In genomic region chr10:77104459-77104980, GRCh38 we compare ENCODE assay signal across 14 cellular contexts.
A peak's percentile ranks its signal among the peaks of the same experiment; 100 is the strongest.
DNase-seq lines count a peak whose midpoint lies in the region; ATAC-seq and TF ChIP-seq lines count a peak whose summit lies in the region.
"Had no signal": no experiment of that assay in that cellular context is flagged by ENCODE, and none has a peak within 500 bp of the region (broad histone marks: within the 10 kb centered on the region; RNA-seq: fewer than 3 reads in every experiment).

No MANE protein-coding gene starts in this region.

- H3K4me1 ChIP-seq in esophagus (ENCODE audit: control insufficient read depth in 2 of 2, insufficient read depth in 2 of 2, low read length in 1 of 2), result peaks cover 0 to 2% of the 10 kb centered on the region in 2 donors
- no peaks in the 10 kb centered on the region for H3K4me1 ChIP-seq in mucosa of descending colon (ENCODE audit: low read depth)
- H3K4me1 ChIP-seq: SJSA1 had no signal

- H3K27me3 ChIP-seq in esophagus (ENCODE audit: control insufficient read depth in 1 of 2, insufficient read depth in 2 of 2, low read length in 2 of 2), result no peaks in the 10 kb centered on the region
- H3K27me3 ChIP-seq: BLaER1 had no signal

- in situ Hi-C loops in GM13976 (cut with MboI; ENCODE audit: low sequenced_read_pairs, unreplicated experiment), result loop anchor here (25.0 kb wide), 1 partner anchor 542 kb away; no protein-coding TSS in a partner anchor

- H3K9me3 ChIP-seq in esophagus (ENCODE audit: control insufficient read depth in 2 of 2, insufficient read depth in 1 of 2, low read depth in 1 of 2, low read length in 1 of 2) (peaks cover 0 to 2% of the 10 kb centered on the region in 2 donors), mucosa of descending colon (no peaks in the 10 kb centered on the region)
- H3K9me3 ChIP-seq: BLaER1, SJSA1 had no signal

- H3K4me3 ChIP-seq in esophagus (ENCODE audit: low read depth in 1 of 2, low read length in 2 of 2) (no peak overlapping the region), mucosa of descending colon (no peak overlapping the region)
- H3K4me3 ChIP-seq: BLaER1, GM12878, SJSA1 had no signal

- intact Hi-C loops in mucosa of descending colon (cut with DNase I, micrococcal nuclease), result no loop called here

- no peaks in the 10 kb centered on the region for H3K4me1 Mint-ChIP-seq in stimulated activated naive CD8-positive, alpha-beta T cell treated with anti-CD3 and anti-CD28 coated beads, Interleukin-15, amount 100 ng/mL, for 72 hours

- WGBS in esophagus, 2 donors, result 45% methylated on average over 4 of the region's 4 CpGs

- no peaks in the 10 kb centered on the region for H3K36me3 ChIP-seq in esophagus (ENCODE audit: control insufficient read depth in 2 of 2, insufficient read depth in 2 of 2, low read length in 1 of 2)
- H3K36me3 ChIP-seq in mucosa of descending colon (ENCODE audit: low read depth), result no peaks in the 10 kb centered on the region
- H3K36me3 ChIP-seq: BLaER1, SJSA1 had no signal

- H3K4me3 Mint-ChIP-seq in stimulated activated naive CD8-positive, alpha-beta T cell treated with anti-CD3 and anti-CD28 coated beads, Interleukin-15, amount 100 ng/mL, for 72 hours, result no peak overlapping the region
- H3K4me3 Mint-ChIP-seq: dendritic cell treated with granulocyte-macrophage colony-stimulating factor and Interleukin-4, amounts not matched to agents 40 ng/mL and 50 ng/mL, for 4 days had no signal

- H3K27ac Mint-ChIP-seq in stimulated activated naive CD8-positive, alpha-beta T cell treated with anti-CD3 and anti-CD28 coated beads, Interleukin-15, amount 100 ng/mL, for 72 hours, result no peak overlapping the region
- H3K27ac Mint-ChIP-seq: dendritic cell treated with granulocyte-macrophage colony-stimulating factor and Interleukin-4, amounts not matched to agents 40 ng/mL and 50 ng/mL, for 4 days had no signal

- peaks cover 10% of the 10 kb centered on the region for H3K27me3 Mint-ChIP-seq in stimulated activated naive CD8-positive, alpha-beta T cell treated with anti-CD3 and anti-CD28 coated beads, Interleukin-15, amount 100 ng/mL, for 72 hours

- no peaks in the 10 kb centered on the region for H3K9me3 Mint-ChIP-seq in stimulated activated naive CD8-positive, alpha-beta T cell treated with anti-CD3 and anti-CD28 coated beads, Interleukin-15, amount 100 ng/mL, for 72 hours
- H3K9me3 Mint-ChIP-seq: dendritic cell treated with granulocyte-macrophage colony-stimulating factor and Interleukin-4, amounts not matched to agents 40 ng/mL and 50 ng/mL, for 4 days had no signal

- DNase-seq in stimulated activated naive CD8-positive, alpha-beta T cell treated with anti-CD3 and anti-CD28 coated beads, Interleukin-15, Interleukin-2, amounts not matched to agents 100 U/mL and 50 U/mL, for 24 hours, result no peak
- DNase-seq in stimulated activated naive CD8-positive, alpha-beta T cell treated with anti-CD3 and anti-CD28 coated beads, Interleukin-15, amount 100 ng/mL, for 72 hours, result no peak
- peak in 1 of 3 donors; percentile 18 for DNase-seq in mucosa of descending colon
- DNase-seq in epidermal melanocyte (ENCODE audit: insufficient read length, low spot score), result no peak
- no peak for DNase-seq in KG1 (lab: John Stamatoyannopoulos, UW)
- no peak for DNase-seq in GM13976 (ENCODE audit: low spot score)
- DNase-seq: activated CD8-positive, alpha-beta memory T cell treated with anti-CD3 and anti-CD28 coated beads for 24 hours; NCI-H2081 treated with DMSO at 0.1 percent for 48 hours had no signal

- peak overlapping the region; percentile 26 to 35 for H3K27ac ChIP-seq in esophagus (ENCODE audit: low read depth in 2 of 2, low read length in 1 of 2)
- H3K27ac ChIP-seq: BLaER1, SJSA1 had no signal

- peak; percentile 49 for ATAC-seq in stimulated activated naive CD8-positive, alpha-beta T cell treated with anti-CD3 and anti-CD28 coated beads, Interleukin-15, Interleukin-2, amounts not matched to agents 100 U/mL and 50 U/mL, for 24 hours
- ATAC-seq in stimulated activated naive CD8-positive, alpha-beta T cell treated with anti-CD3 and anti-CD28 coated beads, Interleukin-15, amount 100 ng/mL, for 72 hours, result no peak
- ATAC-seq in mucosa of descending colon (peak; percentile 27), GM21423 (IDR thresholded peaks at IDR 0.05; ENCODE audit: unreplicated experiment) (no peak)
- ATAC-seq: GM12878 had no signal

- TF ChIP-seq CTCF in mucosa of descending colon (IDR thresholded peaks at IDR 0.05) (no peak), GM13976 (IDR thresholded peaks at IDR 0.05; ENCODE audit: borderline replicate concordance, control extremely low read depth, extremely low read depth, insufficient read depth, missing control alignments) (no peak)

Comparison
In these comparisons a context has a peak if more than half of its experiments do, and no peak if none do; other contexts are left out.
1. ATAC-seq: peak in stimulated activated naive CD8-positive, alpha-beta T cell treated with anti-CD3 and anti-CD28 coated beads, Interleukin-15, Interleukin-2, amounts not matched to agents 100 U/mL and 50 U/mL, for 24 hours (single experiment) and mucosa of descending colon (single experiment); none in stimulated activated naive CD8-positive, alpha-beta T cell treated with anti-CD3 and anti-CD28 coated beads, Interleukin-15, amount 100 ng/mL, for 72 hours (single experiment) and GM21423 (single experiment).